ENCODE assay signal across 9 cellular contexts in genomic region chr6:138278326-138278725, GRCh38.
A peak's percentile ranks its signal among the peaks of the same experiment; 100 is the strongest.
DNase-seq lines count a peak whose midpoint lies in the region; ATAC-seq and TF ChIP-seq lines count a peak whose summit lies in the region.
"Had no signal": no experiment of that assay in that cellular context is flagged by ENCODE, and none has a peak within 500 bp of the region (broad histone marks: within the 10 kb centered on the region; RNA-seq: fewer than 3 reads in every experiment).

No MANE protein-coding gene starts in this region.

- peak; percentile 23 for DNase-seq in AG10803 (ENCODE audit: low read depth)
- DNase-seq in M059J (ENCODE audit: low read depth) = peak; percentile 21
- DNase-seq in dermis microvascular lymphatic vessel endothelial cell (ENCODE audit: low read depth in 2 of 2) = peak; percentile 3 to 27
- DNase-seq in lung microvascular endothelial cell (ENCODE audit: low read depth in 2 of 2) = peak; percentile 33 to 45
- DNase-seq in CD1c-positive myeloid dendritic cell (ENCODE audit: extremely low spot score) = no peak
- DNase-seq: upper lobe of left lung had no signal

- ATAC-seq in GM19395 (IDR thresholded peaks at IDR 0.05; ENCODE audit: unreplicated experiment) (no peak), HG02678 (IDR thresholded peaks at IDR 0.05; ENCODE audit: unreplicated experiment) (no peak), HG02642 (IDR thresholded peaks at IDR 0.05; ENCODE audit: poor library complexity, unreplicated experiment) (no peak)

- no peak overlapping the region for H3K4me3 ChIP-seq in AG10803 (ENCODE audit: low read length)
- H3K4me3 ChIP-seq: upper lobe of left lung had no signal

- TF ChIP-seq CTCF in AG10803 (conservative IDR thresholded peaks at IDR 0.05; ENCODE audit: low read length) = peak; percentile 52
